Comparison of ENCODE assay signal across 1 cellular context in the genomic region with DNA sequence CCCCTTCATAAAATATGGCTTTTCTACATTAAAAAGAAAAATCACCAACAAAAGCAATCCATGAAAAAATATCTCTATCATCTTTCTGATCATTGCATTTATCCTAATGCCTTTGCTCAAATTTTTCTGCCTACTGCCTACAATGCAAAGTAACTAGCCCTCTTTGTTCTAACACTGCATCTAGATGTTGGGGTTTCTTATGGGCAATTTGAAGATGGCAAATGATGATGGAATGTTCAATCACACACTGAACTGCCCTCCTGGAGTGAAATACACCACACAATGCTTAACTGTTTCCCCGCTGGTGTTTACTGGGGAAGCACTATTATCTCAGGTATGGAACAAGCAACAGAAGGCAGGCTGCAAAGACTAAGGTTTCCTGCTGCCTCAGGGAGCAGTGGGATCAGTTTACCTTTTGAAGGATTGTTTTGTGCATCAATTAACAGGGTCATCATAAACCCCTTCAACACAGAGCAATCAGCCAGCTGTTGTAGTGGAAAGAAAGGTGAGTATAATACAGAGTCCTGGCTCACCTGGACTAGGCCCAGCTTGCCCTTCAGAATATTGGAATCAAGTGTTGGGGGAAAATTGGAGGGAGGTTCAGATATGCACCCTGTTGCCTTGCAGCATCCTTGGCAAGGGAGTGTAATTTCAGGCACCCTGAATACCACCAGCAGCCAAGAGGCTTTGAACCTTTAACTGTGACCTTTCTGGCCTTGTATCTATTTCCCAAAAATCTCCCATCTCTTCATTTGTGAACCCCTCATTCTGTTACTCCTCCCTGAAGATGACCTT.
TF ChIP-seq lines count a peak whose summit lies in the region.

No MANE protein-coding gene starts in this region.

TF ChIP-seq in WTC11, 78 proteins besides CTCF, POLR2A, EP300 and RAD21 (continued from another document):
- peak; percentile 71 for TF ChIP-seq PRRX2 (CRISPR knock-in tag; IDR thresholded peaks at IDR 0.05)
- 0 out of 2 replicates have a peak, but pooled peaks have one; percentile 18 for TF ChIP-seq AFF4 (CRISPR knock-in tag; IDR thresholded peaks at IDR 0.05; ENCODE audit: borderline replicate concordance)
- no peak for TF ChIP-seq SMAD4 (CRISPR knock-in tag; IDR thresholded peaks at IDR 0.05)
- TF ChIP-seq NFATC4 (CRISPR knock-in tag; IDR thresholded peaks at IDR 0.05), result 0 out of 2 replicates have a peak, but pooled peaks have one; percentile 9
- TF ChIP-seq ZNF425 (CRISPR knock-in tag; conservative IDR thresholded peaks at IDR 0.05), result peak; percentile 88
- TF ChIP-seq TEAD1 (CRISPR knock-in tag; IDR thresholded peaks at IDR 0.05), result peak; percentile 40; the same call in 1 of the 2 replicates
- TF ChIP-seq TEAD4 (CRISPR knock-in tag; IDR thresholded peaks at IDR 0.05), result no peak
- no peak for TF ChIP-seq FOXJ3 (CRISPR knock-in tag; IDR thresholded peaks at IDR 0.05; ENCODE audit: borderline replicate concordance)
- TF ChIP-seq, protein P1, sequence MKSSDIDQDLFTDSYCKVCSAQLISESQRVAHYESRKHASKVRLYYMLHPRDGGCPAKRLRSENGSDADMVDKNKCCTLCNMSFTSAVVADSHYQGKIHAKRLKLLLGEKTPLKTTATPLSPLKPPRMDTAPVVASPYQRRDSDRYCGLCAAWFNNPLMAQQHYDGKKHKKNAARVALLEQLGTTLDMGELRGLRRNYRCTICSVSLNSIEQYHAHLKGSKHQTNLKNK (CRISPR knock-in tag; IDR thresholded peaks at IDR 0.05), result peak; percentile 50
- TF ChIP-seq ZNF219 (CRISPR knock-in tag; IDR thresholded peaks at IDR 0.05; ENCODE audit: borderline replicate concordance), result no peak
- no peak for TF ChIP-seq GABPB1 (CRISPR knock-in tag; IDR thresholded peaks at IDR 0.05)
- no peak for TF ChIP-seq GTF2I (CRISPR knock-in tag; conservative IDR thresholded peaks at IDR 0.05)
